In genomic region chr19:9818175-9818733, GRCh38 we compare ENCODE assay signal across 1 cellular context.
TF ChIP-seq lines count a peak whose summit lies in the region.

No MANE protein-coding gene starts in this region.

TF ChIP-seq in HepG2, 621 proteins besides CTCF, POLR2A, EP300 and RAD21 (continued from another document and continues in another):
- TF ChIP-seq CSRNP2 (CRISPR knock-in tag; conservative IDR thresholded peaks at IDR 0.05; ENCODE audit: low read depth) (no peak), ZNF782 (CRISPR knock-in tag; IDR thresholded peaks at IDR 0.05; ENCODE audit: borderline replicate concordance) (no peak), ZNF343 (CRISPR knock-in tag; IDR thresholded peaks at IDR 0.05) (no peak), NR3C1 (CRISPR knock-in tag; IDR thresholded peaks at IDR 0.05) (no peak), ZNF790 (CRISPR knock-in tag; IDR thresholded peaks at IDR 0.05; ENCODE audit: borderline replicate concordance) (peak; percentile 91; the same call in 1 of the 2 replicates), ZNF629 (CRISPR knock-in tag; conservative IDR thresholded peaks at IDR 0.05) (peak; percentile 89), ZNF281 (CRISPR knock-in tag; IDR thresholded peaks at IDR 0.05; ENCODE audit: borderline replicate concordance) (0 out of 2 replicates have a peak, but pooled peaks have one; percentile 54), ZNF709 (CRISPR knock-in tag; IDR thresholded peaks at IDR 0.05) (no peak), TGIF2 (CRISPR knock-in tag; IDR thresholded peaks at IDR 0.05) (no peak), EED (CRISPR knock-in tag; IDR thresholded peaks at IDR 0.05) (no peak), KAT2B (IDR thresholded peaks at IDR 0.05; ENCODE audit: borderline replicate concordance, low read depth, low read length) (no peak), ZNF543 (CRISPR knock-in tag; IDR thresholded peaks at IDR 0.05) (0 out of 2 replicates have a peak, but pooled peaks have one; percentile 2), HIC2 (CRISPR knock-in tag; IDR thresholded peaks at IDR 0.05; ENCODE audit: low read depth) (no peak; the same call in 1 of the 2 replicates), PTBP1 (IDR thresholded peaks at IDR 0.05; ENCODE audit: low read depth, low read length, poor library complexity, severe bottlenecking) (no peak), NFIC (IDR thresholded peaks at IDR 0.05; ENCODE audit: low read length) (no peak), KAT7 (CRISPR knock-in tag; IDR thresholded peaks at IDR 0.05; ENCODE audit: borderline replicate concordance) (no peak), ZNF768 (CRISPR knock-in tag; IDR thresholded peaks at IDR 0.05) (peak; percentile 50; the same call in 1 of the 2 replicates), NKX3-1 (CRISPR knock-in tag; IDR thresholded peaks at IDR 0.05) (0 out of 2 replicates have a peak, but pooled peaks have one; percentile 58), SP5 (CRISPR knock-in tag; IDR thresholded peaks at IDR 0.05; ENCODE audit: borderline replicate concordance, low read depth) (no peak), ZNF24 (IDR thresholded peaks at IDR 0.05) (no peak), FOXC1 (CRISPR knock-in tag; IDR thresholded peaks at IDR 0.05; ENCODE audit: borderline replicate concordance) (no peak), ARHGAP35 (CRISPR knock-in tag; IDR thresholded peaks at IDR 0.05; ENCODE audit: borderline replicate concordance) (0 out of 2 replicates have a peak, but pooled peaks have one; percentile 46), ETV6 (CRISPR knock-in tag; conservative IDR thresholded peaks at IDR 0.05) (0 out of 2 replicates have a peak, but pooled peaks have one; percentile 6), SIN3A (IDR thresholded peaks at IDR 0.05; ENCODE audit: borderline replicate concordance, low read depth, low read length) (no peak), SRSF4 (IDR thresholded peaks at IDR 0.05; ENCODE audit: low read depth, low read length, poor library complexity, severe bottlenecking) (no peak), PLSCR1 (CRISPR knock-in tag; IDR thresholded peaks at IDR 0.05; ENCODE audit: borderline replicate concordance) (no peak), ZNF446 (CRISPR knock-in tag; IDR thresholded peaks at IDR 0.05) (peak; percentile 92), ZNF7 (CRISPR knock-in tag; IDR thresholded peaks at IDR 0.05) (no peak), ZNF747 (CRISPR knock-in tag; IDR thresholded peaks at IDR 0.05; ENCODE audit: borderline replicate concordance) (no peak; the same call in 1 of the 2 replicates), CREM (IDR thresholded peaks at IDR 0.05) (no peak), CREM (CRISPR knock-in tag; IDR thresholded peaks at IDR 0.05) (no peak), ZNF460 (CRISPR knock-in tag; IDR thresholded peaks at IDR 0.05; ENCODE audit: borderline replicate concordance) (no peak), AFF4 (CRISPR knock-in tag; IDR thresholded peaks at IDR 0.05) (no peak), RFX5 (IDR thresholded peaks at IDR 0.05; ENCODE audit: low read depth, low read length) (no peak), ELF4 (CRISPR knock-in tag; IDR thresholded peaks at IDR 0.05; ENCODE audit: borderline replicate concordance) (no peak), SALL1 (CRISPR knock-in tag; IDR thresholded peaks at IDR 0.05) (no peak), STAG1 (CRISPR knock-in tag; IDR thresholded peaks at IDR 0.05) (0 out of 2 replicates have a peak, but pooled peaks have one; percentile 4)
- TF ChIP-seq, protein P1, sequence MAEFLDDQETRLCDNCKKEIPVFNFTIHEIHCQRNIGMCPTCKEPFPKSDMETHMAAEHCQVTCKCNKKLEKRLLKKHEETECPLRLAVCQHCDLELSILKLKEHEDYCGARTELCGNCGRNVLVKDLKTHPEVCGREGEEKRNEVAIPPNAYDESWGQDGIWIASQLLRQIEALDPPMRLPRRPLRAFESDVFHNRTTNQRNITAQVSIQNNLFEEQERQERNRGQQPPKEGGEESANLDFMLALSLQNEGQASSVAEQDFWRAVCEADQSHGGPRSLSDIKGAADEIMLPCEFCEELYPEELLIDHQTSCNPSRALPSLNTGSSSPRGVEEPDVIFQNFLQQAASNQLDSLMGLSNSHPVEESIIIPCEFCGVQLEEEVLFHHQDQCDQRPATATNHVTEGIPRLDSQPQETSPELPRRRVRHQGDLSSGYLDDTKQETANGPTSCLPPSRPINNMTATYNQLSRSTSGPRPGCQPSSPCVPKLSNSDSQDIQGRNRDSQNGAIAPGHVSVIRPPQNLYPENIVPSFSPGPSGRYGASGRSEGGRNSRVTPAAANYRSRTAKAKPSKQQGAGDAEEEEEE (CRISPR knock-in tag; IDR thresholded peaks at IDR 0.05; ENCODE audit: borderline replicate concordance), result 0 out of 2 replicates have a peak, but pooled peaks have one; percentile 70
- TF ChIP-seq, protein P2, sequence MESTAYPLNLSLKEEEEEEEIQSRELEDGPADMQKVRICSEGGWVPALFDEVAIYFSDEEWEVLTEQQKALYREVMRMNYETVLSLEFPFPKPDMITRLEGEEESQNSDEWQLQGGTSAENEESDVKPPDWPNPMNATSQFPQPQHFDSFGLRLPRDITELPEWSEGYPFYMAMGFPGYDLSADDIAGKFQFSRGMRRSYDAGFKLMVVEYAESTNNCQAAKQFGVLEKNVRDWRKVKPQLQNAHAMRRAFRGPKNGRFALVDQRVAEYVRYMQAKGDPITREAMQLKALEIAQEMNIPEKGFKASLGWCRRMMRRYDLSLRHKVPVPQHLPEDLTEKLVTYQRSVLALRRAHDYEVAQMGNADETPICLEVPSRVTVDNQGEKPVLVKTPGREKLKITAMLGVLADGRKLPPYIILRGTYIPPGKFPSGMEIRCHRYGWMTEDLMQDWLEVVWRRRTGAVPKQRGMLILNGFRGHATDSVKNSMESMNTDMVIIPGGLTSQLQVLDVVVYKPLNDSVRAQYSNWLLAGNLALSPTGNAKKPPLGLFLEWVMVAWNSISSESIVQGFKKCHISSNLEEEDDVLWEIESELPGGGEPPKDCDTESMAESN (CRISPR knock-in tag; conservative IDR thresholded peaks at IDR 0.05), result no peak
- TF ChIP-seq, protein P3, sequence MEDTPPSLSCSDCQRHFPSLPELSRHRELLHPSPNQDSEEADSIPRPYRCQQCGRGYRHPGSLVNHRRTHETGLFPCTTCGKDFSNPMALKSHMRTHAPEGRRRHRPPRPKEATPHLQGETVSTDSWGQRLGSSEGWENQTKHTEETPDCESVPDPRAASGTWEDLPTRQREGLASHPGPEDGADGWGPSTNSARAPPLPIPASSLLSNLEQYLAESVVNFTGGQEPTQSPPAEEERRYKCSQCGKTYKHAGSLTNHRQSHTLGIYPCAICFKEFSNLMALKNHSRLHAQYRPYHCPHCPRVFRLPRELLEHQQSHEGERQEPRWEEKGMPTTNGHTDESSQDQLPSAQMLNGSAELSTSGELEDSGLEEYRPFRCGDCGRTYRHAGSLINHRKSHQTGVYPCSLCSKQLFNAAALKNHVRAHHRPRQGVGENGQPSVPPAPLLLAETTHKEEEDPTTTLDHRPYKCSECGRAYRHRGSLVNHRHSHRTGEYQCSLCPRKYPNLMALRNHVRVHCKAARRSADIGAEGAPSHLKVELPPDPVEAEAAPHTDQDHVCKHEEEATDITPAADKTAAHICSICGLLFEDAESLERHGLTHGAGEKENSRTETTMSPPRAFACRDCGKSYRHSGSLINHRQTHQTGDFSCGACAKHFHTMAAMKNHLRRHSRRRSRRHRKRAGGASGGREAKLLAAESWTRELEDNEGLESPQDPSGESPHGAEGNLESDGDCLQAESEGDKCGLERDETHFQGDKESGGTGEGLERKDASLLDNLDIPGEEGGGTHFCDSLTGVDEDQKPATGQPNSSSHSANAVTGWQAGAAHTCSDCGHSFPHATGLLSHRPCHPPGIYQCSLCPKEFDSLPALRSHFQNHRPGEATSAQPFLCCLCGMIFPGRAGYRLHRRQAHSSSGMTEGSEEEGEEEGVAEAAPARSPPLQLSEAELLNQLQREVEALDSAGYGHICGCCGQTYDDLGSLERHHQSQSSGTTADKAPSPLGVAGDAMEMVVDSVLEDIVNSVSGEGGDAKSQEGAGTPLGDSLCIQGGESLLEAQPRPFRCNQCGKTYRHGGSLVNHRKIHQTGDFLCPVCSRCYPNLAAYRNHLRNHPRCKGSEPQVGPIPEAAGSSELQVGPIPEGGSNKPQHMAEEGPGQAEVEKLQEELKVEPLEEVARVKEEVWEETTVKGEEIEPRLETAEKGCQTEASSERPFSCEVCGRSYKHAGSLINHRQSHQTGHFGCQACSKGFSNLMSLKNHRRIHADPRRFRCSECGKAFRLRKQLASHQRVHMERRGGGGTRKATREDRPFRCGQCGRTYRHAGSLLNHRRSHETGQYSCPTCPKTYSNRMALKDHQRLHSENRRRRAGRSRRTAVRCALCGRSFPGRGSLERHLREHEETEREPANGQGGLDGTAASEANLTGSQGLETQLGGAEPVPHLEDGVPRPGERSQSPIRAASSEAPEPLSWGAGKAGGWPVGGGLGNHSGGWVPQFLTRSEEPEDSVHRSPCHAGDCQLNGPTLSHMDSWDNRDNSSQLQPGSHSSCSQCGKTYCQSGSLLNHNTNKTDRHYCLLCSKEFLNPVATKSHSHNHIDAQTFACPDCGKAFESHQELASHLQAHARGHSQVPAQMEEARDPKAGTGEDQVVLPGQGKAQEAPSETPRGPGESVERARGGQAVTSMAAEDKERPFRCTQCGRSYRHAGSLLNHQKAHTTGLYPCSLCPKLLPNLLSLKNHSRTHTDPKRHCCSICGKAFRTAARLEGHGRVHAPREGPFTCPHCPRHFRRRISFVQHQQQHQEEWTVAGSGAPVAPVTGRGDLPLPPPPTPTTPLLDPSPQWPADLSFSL (CRISPR knock-in tag; IDR thresholded peaks at IDR 0.05), result no peak
